27 cellular contexts compared by ENCODE assay signal in genomic region chr3:37736632-37737031, GRCh38.
A peak's percentile ranks its signal among the peaks of the same experiment; 100 is the strongest.
DNase-seq lines count a peak whose midpoint lies in the region; ATAC-seq, FAIRE-seq and TF ChIP-seq lines count a peak whose summit lies in the region.
"Had no signal": no experiment of that assay in that cellular context is flagged by ENCODE, and none has a peak within 500 bp of the region (broad histone marks: within the 10 kb centered on the region; RNA-seq: fewer than 3 reads in every experiment).

No MANE protein-coding gene starts in this region.

- FAIRE-seq in GM12878 (lab: Jason Lieb, UNC) (no peak), HepG2 (lab: Jason Lieb, UNC) (no peak)
- FAIRE-seq: keratinocyte had no signal

- H3K9me3 Mint-ChIP-seq in nephron, result no peaks in the 10 kb centered on the region
- no peaks in the 10 kb centered on the region for H3K9me3 Mint-ChIP-seq in endodermal cell
- H3K9me3 Mint-ChIP-seq: activated CD4-positive, alpha-beta T cell treated with anti-CD3 and anti-CD28 coated beads, Interleukin-2, amount 10 ng/mL, durations not matched to agents 24 days and 14 days; activated T-helper 17 cell treated with anti-CD3 and anti-CD28 coated beads, Interleukin-2, amount 50 U/mL, for 72 hours; stimulated activated effector memory CD8-positive, alpha-beta T cell treated with anti-CD3 and anti-CD28 coated beads, Interleukin-12 subunit alpha, Interleukin-12 subunit beta, amount 100 ng/mL, for 72 hours had no signal

- H2AFZ ChIP-seq in GM12878 (ENCODE audit: control insufficient read depth, low read depth, low read length) (no peak overlapping the region), HepG2 (ENCODE audit: low read length) (no peak overlapping the region)

- TF ChIP-seq POLR2A in GM12878 (IDR thresholded peaks at IDR 0.05; ENCODE audit: low read depth, low read length) (no peak), HepG2 (IDR thresholded peaks at IDR 0.05; ENCODE audit: insufficient read depth in 1 of 2, low read depth in 2 of 2, low read length in 2 of 2) (no peak)

- CTCF ChIA-PET in GM12878 (lab: Yijun Ruan, JAX), result no interaction called here
- CTCF ChIA-PET in HepG2 (lab: Yijun Ruan, JAX; ENCODE audit: low intra/inter-chr PET ratio, low total read pairs), result no interaction called here

- H3K36me3 ChIP-seq in GM12878 (ENCODE audit: control insufficient read depth in 2 of 2, insufficient read depth in 2 of 2, low read length in 1 of 2) (no peaks in the 10 kb centered on the region), endodermal cell (ENCODE audit: control insufficient read depth, insufficient read depth, low read length) (peaks cover 15% of the 10 kb centered on the region), HepG2 (replicated peaks in 1 of 2; ENCODE audit: control insufficient read depth in 1 of 2, insufficient read depth in 2 of 2, low read length in 2 of 2) (no peaks in the 10 kb centered on the region)
- H3K36me3 ChIP-seq: gastrocnemius medialis, uterus had no signal

- H3K79me2 ChIP-seq in GM12878 (ENCODE audit: control insufficient read depth, insufficient read depth, low read length), result no peaks in the 10 kb centered on the region
- H3K79me2 ChIP-seq in HepG2 (ENCODE audit: insufficient read depth, low read length), result no peaks in the 10 kb centered on the region

- H3K9ac ChIP-seq in GM12878 (ENCODE audit: control insufficient read depth, insufficient read depth, low read length) (no peak overlapping the region), endodermal cell (ENCODE audit: extremely low read depth, low read length, poor library complexity, severe bottlenecking) (no peak overlapping the region), HepG2 (ENCODE audit: insufficient read depth, low read depth, low read length) (no peak overlapping the region)

- H3K27ac ChIP-seq in GM12878 (ENCODE audit: control insufficient read depth, insufficient read depth), result no peak overlapping the region
- no peak overlapping the region for H3K27ac ChIP-seq in endodermal cell (ENCODE audit: low read depth, low read length)
- H3K27ac ChIP-seq in HepG2 (ENCODE audit: extremely low read length, insufficient read depth, low read length), result no peak overlapping the region
- H3K27ac ChIP-seq: ascending aorta, gastrocnemius medialis, HL-60, skin epidermis, uterus, VCaP had no signal

- no peaks in the 10 kb centered on the region for H3K27me3 Mint-ChIP-seq in nephron (ENCODE audit: low read depth)
- no peaks in the 10 kb centered on the region for H3K27me3 Mint-ChIP-seq in endodermal cell (ENCODE audit: insufficient read depth)
- H3K27me3 Mint-ChIP-seq: activated naive CD8-positive, alpha-beta T cell had no signal

- intact Hi-C loops in GM12878 (cut with micrococcal nuclease; ENCODE audit: unreplicated experiment), result no loop called here
- intact Hi-C loops in HepG2 (cut with micrococcal nuclease; ENCODE audit: unreplicated experiment), result loop anchor here (1.0 kb wide), 1 partner anchor 21 kb away; no protein-coding TSS in a partner anchor

- in situ Hi-C loops in GM12878 (cut with MboI), result no loop called here
- in situ Hi-C loops in HepG2 (cut with HindIII; ENCODE audit: extremely low pct_ligation_motif_present, low pct_unique_long_range_greater_than_20kb), result no loop called here

- H3K4me3 Mint-ChIP-seq in nephron, result no peak overlapping the region
- H3K4me3 Mint-ChIP-seq in endodermal cell, result no peak overlapping the region
- H3K4me3 Mint-ChIP-seq: activated CD4-positive, alpha-beta T cell treated with anti-CD3 and anti-CD28 coated beads, Interleukin-2, amount 10 ng/mL, durations not matched to agents 24 days and 14 days; activated naive CD8-positive, alpha-beta T cell; activated T-helper 17 cell treated with anti-CD3 and anti-CD28 coated beads, Interleukin-2, amount 50 U/mL, for 72 hours; CD4-positive, CD25-positive, alpha-beta regulatory T cell; stimulated activated effector memory CD8-positive, alpha-beta T cell treated with anti-CD3 and anti-CD28 coated beads, Interleukin-12 subunit alpha, Interleukin-12 subunit beta, amount 100 ng/mL, for 72 hours; T-helper 17 cell had no signal

- POLR2A ChIA-PET in GM12878 (lab: Charles Lee) (no interaction called here), HepG2 (lab: Yijun Ruan, JAX) (no interaction called here)

- H3K27me3 ChIP-seq in GM12878 (replicated peaks in 1 of 2; ENCODE audit: control insufficient read depth in 2 of 2, insufficient read depth in 2 of 2, low read length in 1 of 2) (peaks cover 0 to 2% of the 10 kb centered on the region in 2 experiments; a peak in 1 of 4 replicates), endodermal cell (ENCODE audit: control insufficient read depth, insufficient read depth, low read length, poor library complexity, severe bottlenecking) (no peaks in the 10 kb centered on the region), HepG2 (ENCODE audit: control insufficient read depth in 1 of 2, insufficient read depth in 2 of 2, low read length in 2 of 2) (0 out of 5 replicates have a peak, but pooled peaks cover 0 to 2% of the 10 kb centered on the region in 2 experiments)
- H3K27me3 ChIP-seq: ascending aorta, gastrocnemius medialis, uterus had no signal

- no peaks in the 10 kb centered on the region for H4K20me1 ChIP-seq in GM12878 (ENCODE audit: control insufficient read depth, insufficient read depth)
- no peaks in the 10 kb centered on the region for H4K20me1 ChIP-seq in HepG2 (ENCODE audit: insufficient read depth, low read length)

- RAD21 ChIA-PET in GM12878 (lab: Charles Lee; ENCODE audit: unreplicated experiment), result interaction anchor here (0.7 to 1.2 kb wide), 3 partner anchors 9 to 198 kb away, joined by 3 to 5 read pairs (median 3); no protein-coding TSS in a partner anchor

- no peak overlapping the region for H3K4me3 ChIP-seq in GM12878
- H3K4me3 ChIP-seq in endodermal cell (ENCODE audit: low read length), result no peak overlapping the region
- H3K4me3 ChIP-seq in HepG2 (replicated peaks in 1 of 3; ENCODE audit: insufficient read depth in 1 of 3, low read depth in 2 of 3, low read length in 3 of 3), result no peak overlapping the region
- H3K4me3 ChIP-seq: ascending aorta, gastrocnemius medialis, skin epidermis, uterus had no signal

- 0 out of 4 replicates have a peak, but pooled peaks of 1 of the 2 experiments have one; percentile 17 for TF ChIP-seq EP300 in GM12878 (IDR thresholded peaks at IDR 0.05; ENCODE audit: borderline replicate concordance in 1 of 2, control insufficient read depth in 1 of 2, low read depth in 2 of 2, low read length in 2 of 2)
- no peak for TF ChIP-seq EP300 in HepG2 (IDR thresholded peaks at IDR 0.05; ENCODE audit: low read depth in 2 of 2, low read length in 2 of 2)
- TF ChIP-seq EP300 in HepG2 (CRISPR knock-in tag; IDR thresholded peaks at IDR 0.05; ENCODE audit: borderline replicate concordance), result no peak

- H3K4me2 ChIP-seq in GM12878 (ENCODE audit: control insufficient read depth, insufficient read depth) (no peak overlapping the region), HepG2 (ENCODE audit: low read depth, low read length) (no peak overlapping the region)

- BruUV-seq in GM12878 (replicated peaks; lab: Mats Ljungman, UMichigan) (no TSS peak), HepG2 (replicated peaks; lab: Mats Ljungman, UMichigan) (no TSS peak)

- 40% methylated on average over 5 of the region's 5 CpGs for WGBS in GM12878 (ENCODE audit: insufficient coverage, insufficient replicate concordance, low lambda C conversion rate, missing lambda C conversion rate)
- WGBS in endodermal cell (ENCODE audit: insufficient coverage in 1 of 2, insufficient read length in 1 of 2), 2 experiments, result 91 to 92% methylated on average over 3 to 5 of the region's 5 CpGs
- 65% methylated on average over 5 of the region's 5 CpGs for WGBS in HepG2 (ENCODE audit: low lambda C conversion rate)

- DNase-seq in GM12878 (ENCODE audit: low read depth, low spot score) (no peak), endodermal cell (no peak), HepG2 (ENCODE audit: low spot score) (no peak)
- DNase-seq: activated CD4-positive, alpha-beta T cell treated with anti-CD3 and anti-CD28 coated beads, Interleukin-2, amount 10 ng/mL, durations not matched to agents 24 days and 14 days; caudate nucleus; CD4-positive, CD25-positive, alpha-beta regulatory T cell; DMS 273 treated with DMSO at 0.1 percent for 48 hours; gastrocnemius medialis; NCI-H1436; NCI-H510A; stimulated activated CD4-positive, alpha-beta T cell treated with anti-CD3 and anti-CD28 coated beads, Interleukin-2, amount 100 ng/mL, for 24 hours; T-helper 17 cell; uterus had no signal

- TF ChIP-seq CTCF in GM12878 (IDR thresholded peaks at IDR 0.05 in 2 of 3, conservative IDR thresholded peaks at IDR 0.05 in 1 of 3; ENCODE audit: control insufficient read depth in 2 of 3, extremely low read depth in 1 of 3, insufficient read depth in 1 of 3, low read depth in 3 of 3, low read length in 3 of 3) (no peak), nephron (IDR thresholded peaks at IDR 0.05; ENCODE audit: unreplicated experiment in 3 of 3) (no peak), endodermal cell (conservative IDR thresholded peaks at IDR 0.05) (no peak), HepG2 (CRISPR knock-in tag; IDR thresholded peaks at IDR 0.05) (no peak)

- no peak for TF ChIP-seq RAD21 in GM12878 (IDR thresholded peaks at IDR 0.05; ENCODE audit: insufficient read depth, low read depth, low read length)
- no peak for TF ChIP-seq RAD21 in HepG2 (CRISPR knock-in tag; IDR thresholded peaks at IDR 0.05)

- SMC1A ChIA-PET in GM12878 (lab: Charles Lee; ENCODE audit: uncharacterized antibody, unreplicated experiment), result no interaction called here

- H3K4me1 ChIP-seq in GM12878 (ENCODE audit: control insufficient read depth, insufficient read depth, low read length) (no peaks in the 10 kb centered on the region), endodermal cell (ENCODE audit: control insufficient read depth, insufficient read depth, low read length) (peaks cover 8% of the 10 kb centered on the region), HepG2 (ENCODE audit: insufficient read depth, low read length) (no peaks in the 10 kb centered on the region)
- H3K4me1 ChIP-seq: gastrocnemius medialis, uterus had no signal

- H3K4me1 Mint-ChIP-seq in nephron (peaks cover 28% of the 10 kb centered on the region), endodermal cell (peaks cover 15% of the 10 kb centered on the region)
- H3K4me1 Mint-ChIP-seq: activated CD4-positive, alpha-beta T cell treated with anti-CD3 and anti-CD28 coated beads, Interleukin-2, amount 10 ng/mL, durations not matched to agents 24 days and 14 days; activated T-helper 17 cell treated with anti-CD3 and anti-CD28 coated beads, Interleukin-2, amount 50 U/mL, for 72 hours; CD4-positive, CD25-positive, alpha-beta regulatory T cell; stimulated activated effector memory CD8-positive, alpha-beta T cell treated with anti-CD3 and anti-CD28 coated beads, Interleukin-12 subunit alpha, Interleukin-12 subunit beta, amount 100 ng/mL, for 72 hours; T-helper 17 cell had no signal

- H3K36me3 Mint-ChIP-seq in nephron (ENCODE audit: low read depth) (peaks cover 26% of the 10 kb centered on the region), endodermal cell (ENCODE audit: low read depth) (peaks cover 62% of the 10 kb centered on the region)
- H3K36me3 Mint-ChIP-seq: activated naive CD8-positive, alpha-beta T cell; CD4-positive, CD25-positive, alpha-beta regulatory T cell; stimulated activated effector memory CD8-positive, alpha-beta T cell treated with anti-CD3 and anti-CD28 coated beads, Interleukin-12 subunit alpha, Interleukin-12 subunit beta, amount 100 ng/mL, for 72 hours had no signal

- ATAC-seq in GM18502 (IDR thresholded peaks at IDR 0.05; ENCODE audit: poor library complexity, unreplicated experiment), result peak; percentile 78
- peak; percentile 71 for ATAC-seq in HG02870 (IDR thresholded peaks at IDR 0.05; ENCODE audit: unreplicated experiment)
- ATAC-seq in GM12878, result peak; percentile 81
- no peak for ATAC-seq in HepG2
- ATAC-seq in HG03039 (IDR thresholded peaks at IDR 0.05; ENCODE audit: unreplicated experiment), result no peak
- ATAC-seq: activated T-helper 17 cell treated with anti-CD3 and anti-CD28 coated beads, Interleukin-2, amount 50 U/mL, for 72 hours; gastrocnemius medialis; HCT116; Panc1; stimulated activated effector memory CD8-positive, alpha-beta T cell treated with anti-CD3 and anti-CD28 coated beads, Interleukin-12 subunit alpha, Interleukin-12 subunit beta, amount 100 ng/mL, for 72 hours; T-helper 17 cell had no signal

- H3K27ac Mint-ChIP-seq in nephron (peak overlapping the region; percentile 29 to 70 (median 69)), endodermal cell (no peak overlapping the region)
- H3K27ac Mint-ChIP-seq: activated CD4-positive, alpha-beta T cell treated with anti-CD3 and anti-CD28 coated beads, Interleukin-2, amount 10 ng/mL, durations not matched to agents 24 days and 14 days; activated naive CD8-positive, alpha-beta T cell; activated T-helper 17 cell treated with anti-CD3 and anti-CD28 coated beads, Interleukin-2, amount 50 U/mL, for 72 hours; stimulated activated effector memory CD8-positive, alpha-beta T cell treated with anti-CD3 and anti-CD28 coated beads, Interleukin-12 subunit alpha, Interleukin-12 subunit beta, amount 100 ng/mL, for 72 hours; T-helper 17 cell had no signal

- H3K9me3 ChIP-seq in GM12878 (replicated peaks; ENCODE audit: control insufficient read depth, insufficient read depth, low read length), result no peaks in the 10 kb centered on the region
- H3K9me3 ChIP-seq in endodermal cell (ENCODE audit: control insufficient read depth, low read length), result no peaks in the 10 kb centered on the region
- H3K9me3 ChIP-seq in HepG2 (ENCODE audit: low read length), result no peaks in the 10 kb centered on the region
- H3K9me3 ChIP-seq: ascending aorta, gastrocnemius medialis, uterus had no signal

Comparison
In these comparisons a context has a peak if more than half of its experiments do, and no peak if none do; other contexts are left out.
1. ATAC-seq: peak in GM18502 (single experiment), HG02870 (single experiment) and GM12878 (single experiment); none in HepG2 (single experiment) and HG03039 (single experiment).